Comparison of ENCODE assay signal across 1 cellular context in the genomic region with DNA sequence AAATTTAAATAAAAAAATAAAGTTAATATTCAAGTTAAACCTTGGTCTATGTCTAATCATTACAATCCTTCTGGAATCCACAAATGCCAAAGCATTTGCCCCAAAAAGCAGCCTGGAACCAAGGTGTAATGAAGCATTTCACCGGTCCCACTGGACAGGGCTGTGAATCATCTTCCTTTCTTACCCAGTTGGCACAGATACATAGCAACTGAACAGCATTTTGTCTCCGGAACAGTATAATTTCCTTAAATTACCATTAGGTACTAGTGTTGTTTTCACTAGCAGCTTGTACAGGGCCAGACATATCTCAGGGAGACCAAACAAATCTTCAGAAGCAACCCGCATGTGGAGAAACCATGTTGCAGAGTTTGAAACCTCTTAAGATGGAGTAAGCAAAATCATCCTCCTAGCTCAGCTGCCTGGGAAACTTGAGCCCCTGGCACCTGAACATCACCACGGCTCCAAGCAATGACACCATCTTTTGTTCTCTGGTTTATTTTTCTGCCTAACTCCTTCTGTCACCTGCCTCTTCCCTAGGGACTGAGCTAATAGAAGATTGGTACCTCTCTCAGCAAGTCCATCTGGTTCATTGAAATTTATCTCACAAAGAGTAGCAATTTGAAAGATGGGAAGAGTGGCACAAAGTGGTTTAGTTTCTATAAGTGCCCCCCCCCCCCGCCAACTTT.
TF ChIP-seq lines count a peak whose summit lies in the region.

No MANE protein-coding gene starts in this region.

TF ChIP-seq in GM23338, 12 proteins besides CTCF, POLR2A, EP300 and RAD21 (continued from another document):
- TF ChIP-seq, protein P1, sequence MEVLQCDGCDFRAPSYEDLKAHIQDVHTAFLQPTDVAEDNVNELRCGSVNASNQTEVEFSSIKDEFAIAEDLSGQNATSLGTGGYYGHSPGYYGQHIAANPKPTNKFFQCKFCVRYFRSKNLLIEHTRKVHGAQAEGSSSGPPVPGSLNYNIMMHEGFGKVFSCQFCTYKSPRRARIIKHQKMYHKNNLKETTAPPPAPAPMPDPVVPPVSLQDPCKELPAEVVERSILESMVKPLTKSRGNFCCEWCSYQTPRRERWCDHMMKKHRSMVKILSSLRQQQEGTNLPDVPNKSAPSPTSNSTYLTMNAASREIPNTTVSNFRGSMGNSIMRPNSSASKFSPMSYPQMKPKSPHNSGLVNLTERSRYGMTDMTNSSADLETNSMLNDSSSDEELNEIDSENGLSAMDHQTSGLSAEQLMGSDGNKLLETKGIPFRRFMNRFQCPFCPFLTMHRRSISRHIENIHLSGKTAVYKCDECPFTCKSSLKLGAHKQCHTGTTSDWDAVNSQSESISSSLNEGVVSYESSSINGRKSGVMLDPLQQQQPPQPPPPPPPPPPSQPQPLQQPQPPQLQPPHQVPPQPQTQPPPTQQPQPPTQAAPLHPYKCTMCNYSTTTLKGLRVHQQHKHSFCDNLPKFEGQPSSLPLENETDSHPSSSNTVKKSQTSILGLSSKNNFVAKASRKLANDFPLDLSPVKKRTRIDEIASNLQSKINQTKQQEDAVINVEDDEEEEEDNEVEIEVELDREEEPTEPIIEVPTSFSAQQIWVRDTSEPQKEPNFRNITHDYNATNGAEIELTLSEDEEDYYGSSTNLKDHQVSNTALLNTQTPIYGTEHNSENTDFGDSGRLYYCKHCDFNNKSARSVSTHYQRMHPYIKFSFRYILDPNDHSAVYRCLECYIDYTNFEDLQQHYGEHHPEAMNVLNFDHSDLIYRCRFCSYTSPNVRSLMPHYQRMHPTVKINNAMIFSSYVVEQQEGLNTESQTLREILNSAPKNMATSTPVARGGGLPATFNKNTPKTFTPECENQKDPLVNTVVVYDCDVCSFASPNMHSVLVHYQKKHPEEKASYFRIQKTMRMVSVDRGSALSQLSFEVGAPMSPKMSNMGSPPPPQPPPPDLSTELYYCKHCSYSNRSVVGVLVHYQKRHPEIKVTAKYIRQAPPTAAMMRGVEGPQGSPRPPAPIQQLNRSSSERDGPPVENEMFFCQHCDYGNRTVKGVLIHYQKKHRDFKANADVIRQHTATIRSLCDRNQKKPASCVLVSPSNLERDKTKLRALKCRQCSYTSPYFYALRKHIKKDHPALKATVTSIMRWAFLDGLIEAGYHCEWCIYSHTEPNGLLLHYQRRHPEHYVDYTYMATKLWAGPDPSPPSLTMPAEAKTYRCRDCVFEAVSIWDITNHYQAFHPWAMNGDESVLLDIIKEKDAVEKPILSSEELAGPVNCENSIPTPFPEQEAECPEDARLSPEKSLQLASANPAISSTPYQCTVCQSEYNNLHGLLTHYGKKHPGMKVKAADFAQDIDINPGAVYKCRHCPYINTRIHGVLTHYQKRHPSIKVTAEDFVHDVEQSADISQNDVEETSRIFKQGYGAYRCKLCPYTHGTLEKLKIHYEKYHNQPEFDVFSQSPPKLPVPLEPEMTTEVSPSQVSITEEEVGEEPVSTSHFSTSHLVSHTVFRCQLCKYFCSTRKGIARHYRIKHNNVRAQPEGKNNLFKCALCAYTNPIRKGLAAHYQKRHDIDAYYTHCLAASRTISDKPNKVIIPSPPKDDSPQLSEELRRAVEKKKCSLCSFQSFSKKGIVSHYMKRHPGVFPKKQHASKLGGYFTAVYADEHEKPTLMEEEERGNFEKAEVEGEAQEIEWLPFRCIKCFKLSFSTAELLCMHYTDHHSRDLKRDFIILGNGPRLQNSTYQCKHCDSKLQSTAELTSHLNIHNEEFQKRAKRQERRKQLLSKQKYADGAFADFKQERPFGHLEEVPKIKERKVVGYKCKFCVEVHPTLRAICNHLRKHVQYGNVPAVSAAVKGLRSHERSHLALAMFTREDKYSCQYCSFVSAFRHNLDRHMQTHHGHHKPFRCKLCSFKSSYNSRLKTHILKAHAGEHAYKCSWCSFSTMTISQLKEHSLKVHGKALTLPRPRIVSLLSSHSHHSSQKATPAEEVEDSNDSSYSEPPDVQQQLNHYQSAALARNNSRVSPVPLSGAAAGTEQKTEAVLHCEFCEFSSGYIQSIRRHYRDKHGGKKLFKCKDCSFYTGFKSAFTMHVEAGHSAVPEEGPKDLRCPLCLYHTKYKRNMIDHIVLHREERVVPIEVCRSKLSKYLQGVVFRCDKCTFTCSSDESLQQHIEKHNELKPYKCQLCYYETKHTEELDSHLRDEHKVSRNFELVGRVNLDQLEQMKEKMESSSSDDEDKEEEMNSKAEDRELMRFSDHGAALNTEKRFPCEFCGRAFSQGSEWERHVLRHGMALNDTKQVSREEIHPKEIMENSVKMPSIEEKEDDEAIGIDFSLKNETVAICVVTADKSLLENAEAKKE (CRISPR knock-in tag; IDR thresholded peaks at IDR 0.05) = no peak
- TF ChIP-seq EZH2phosphoT487 (IDR thresholded peaks at IDR 0.05; ENCODE audit: unreplicated experiment) = no peak
- no peak for TF ChIP-seq POLR2AphosphoS5 (IDR thresholded peaks at IDR 0.05; ENCODE audit: low read depth)
- no peak for TF ChIP-seq ZNF114 (CRISPR knock-in tag; IDR thresholded peaks at IDR 0.05)
- TF ChIP-seq JUNB (IDR thresholded peaks at IDR 0.05; ENCODE audit: unreplicated experiment) = no peak
- no peak for TF ChIP-seq ZNF331 (CRISPR knock-in tag; IDR thresholded peaks at IDR 0.05; ENCODE audit: low read depth)
